ENCODE assay signal across 28 cellular contexts in the genomic region with DNA sequence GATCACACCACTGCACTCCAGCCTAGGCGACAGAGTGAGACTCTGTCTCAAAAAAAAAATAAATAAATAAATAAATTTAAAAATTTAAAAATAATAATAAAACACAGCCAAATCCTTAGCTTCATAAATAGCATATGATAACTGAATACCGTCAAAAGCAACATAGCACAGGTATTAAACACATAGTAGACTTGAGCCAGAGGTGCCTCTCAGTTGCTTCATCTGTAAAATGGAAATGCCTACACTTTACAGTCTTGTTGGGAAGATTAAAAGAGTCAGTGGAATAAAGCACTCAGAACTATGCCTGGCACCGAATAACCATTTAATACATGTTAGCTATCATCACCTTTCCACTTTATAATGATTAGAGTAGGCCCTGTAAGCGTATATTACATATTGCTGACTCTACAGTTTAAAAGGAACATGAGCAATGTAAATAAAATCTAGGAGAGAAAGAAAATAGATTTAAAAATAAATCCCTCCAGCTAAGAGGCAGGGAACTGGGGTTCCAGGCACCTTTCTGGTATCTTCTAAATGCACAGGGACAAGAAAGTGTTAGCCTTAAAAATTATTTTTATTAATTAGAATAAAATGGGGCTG. TPM values are rescaled to one million over a fixed set of nuclear protein-coding genes. Genes with fewer than 3 reads are reported as not detected.
"Had no signal": no experiment of that assay in that cellular context is flagged by ENCODE, and none has a peak within 500 bp of the region (broad histone marks: within the 10 kb centered on the region; RNA-seq: fewer than 3 reads in every experiment).

No MANE protein-coding gene starts in this region.

- H3K9me3 Mint-ChIP-seq: activated CD8-positive, alpha-beta T cell treated with anti-CD3 and anti-CD28 coated beads for 36 hours; activated naive CD4-positive, alpha-beta T cell treated with anti-CD3 and anti-CD28 coated beads, Interleukin-2, amount 50 U/mL, for 72 hours; naive thymus-derived CD8-positive, alpha-beta T cell; neural crest cell had no signal

- H3K4me3 Mint-ChIP-seq: activated B cell treated with CpG ODN at 0.5 μM for 24 hours; activated CD8-positive, alpha-beta T cell treated with anti-CD3 and anti-CD28 coated beads for 36 hours; naive thymus-derived CD8-positive, alpha-beta T cell; neural crest cell; T-helper 2 cell treated with Interferon-gamma antibody and Interleukin-4, amounts not matched to agents 5 μg/mL and 100 μg/mL, for 36 hours had no signal

- H3K27me3 Mint-ChIP-seq: activated B cell treated with CpG ODN at 0.5 μM for 24 hours; activated CD8-positive, alpha-beta T cell treated with anti-CD3 and anti-CD28 coated beads for 36 hours; naive thymus-derived CD8-positive, alpha-beta T cell had no signal

- ATAC-seq: activated CD8-positive, alpha-beta T cell treated with anti-CD3 and anti-CD28 coated beads for 36 hours; activated naive CD4-positive, alpha-beta T cell treated with anti-CD3 and anti-CD28 coated beads, Interleukin-2, amount 50 U/mL, for 72 hours; body of pancreas; gastrocnemius medialis; left lung; lower lobe of right lung; naive thymus-derived CD8-positive, alpha-beta T cell; psoas muscle had no signal

- DNase-seq: activated B cell treated with CpG ODN at 0.5 μM for 24 hours; activated CD4-positive, alpha-beta T cell treated with anti-CD3 and anti-CD28 coated beads, Interleukin-2, amount 50 U/mL, for 1 hour; activated CD8-positive, alpha-beta T cell treated with anti-CD3 and anti-CD28 coated beads for 36 hours; activated naive CD4-positive, alpha-beta T cell; activated T-cell treated with anti-CD3 and anti-CD28 coated beads, Interleukin-2, amount 50 U/mL, for 48 hours; adrenal gland; body of pancreas; colonic mucosa; dorsolateral prefrontal cortex; effector memory CD4-positive, alpha-beta T cell; erythroblast; gastrocnemius medialis; glutamatergic neuron; left lung; lower lobe of right lung; mesenchymal stem cell; naive thymus-derived CD8-positive, alpha-beta T cell; occipital lobe; psoas muscle; stimulated activated CD4-positive, alpha-beta T cell treated with anti-CD3 and anti-CD28 coated beads, Interleukin-15, amount 100 ng/mL, for 24 hours; stimulated activated naive CD4-positive, alpha-beta T cell treated with Interleukin-2 at 50 U/mL for 16 hours; T-helper 1 cell; transverse colon had no signal

- H3K27ac Mint-ChIP-seq: activated B cell treated with CpG ODN at 0.5 μM for 24 hours; T-helper 2 cell treated with Interferon-gamma antibody and Interleukin-4, amounts not matched to agents 5 μg/mL and 100 μg/mL, for 36 hours had no signal

RNA-seq across cellular contexts. Expression of a gene that starts 23.7 kb away (rescaled TPM):
- total RNA-seq: occipital lobe, smooth muscle cell, temporal lobe had no signal
